In the genomic region with DNA sequence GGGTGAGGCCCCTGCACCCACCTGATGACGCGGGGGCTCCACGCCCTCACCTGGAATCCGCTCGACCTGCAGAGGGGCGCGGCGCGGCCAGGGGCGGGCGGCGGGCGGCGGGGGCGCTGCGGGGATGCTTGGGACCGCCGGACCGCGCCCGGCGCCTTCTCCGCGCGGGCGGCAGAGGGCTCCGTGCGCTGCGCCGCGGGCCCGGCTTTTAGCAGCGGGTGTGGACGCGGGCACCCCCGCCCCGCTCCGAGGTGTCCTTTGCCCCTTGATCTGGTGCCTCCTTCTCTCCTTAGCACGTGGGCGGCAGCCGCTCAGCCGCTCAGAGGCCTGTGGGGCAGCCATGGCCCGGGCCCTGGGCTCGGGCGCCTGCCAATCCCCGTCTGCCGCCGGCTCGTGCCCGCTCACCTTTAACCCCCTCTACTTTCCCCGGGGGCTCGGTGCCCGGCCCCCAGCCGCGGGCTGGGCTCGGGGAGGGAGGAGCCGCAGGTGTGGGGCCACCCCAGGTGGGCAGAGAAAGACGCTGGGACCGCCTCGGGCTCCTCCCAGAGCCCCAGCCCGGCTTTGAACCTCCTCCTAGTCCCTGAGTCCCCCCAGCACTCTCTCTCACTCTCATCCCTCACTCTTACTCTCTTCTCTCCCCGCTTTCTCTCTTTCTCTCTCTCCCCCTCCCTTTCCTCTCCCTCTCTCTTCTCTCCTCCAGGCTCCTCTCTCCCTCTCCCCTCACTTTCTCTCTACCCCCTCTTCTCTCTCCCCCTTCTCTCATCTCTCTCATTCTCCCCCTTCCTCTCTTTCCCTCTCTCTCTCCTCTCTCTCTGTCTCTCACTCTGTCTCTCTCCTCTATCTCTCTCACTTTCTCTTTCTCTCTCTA, we compare ENCODE assay signal across 8 cellular contexts. TPM values are rescaled to one million over a fixed set of nuclear protein-coding genes. Genes with fewer than 3 reads are reported as not detected.
DNase-seq lines count a peak whose midpoint lies in the region; ATAC-seq and TF ChIP-seq lines count a peak whose summit lies in the region.

No MANE protein-coding gene starts in this region.

- H3K36me3 ChIP-seq in HUES48 (ENCODE audit: control insufficient read depth, insufficient read depth, low read length) (no peaks in the 10 kb centered on the region), psoas muscle (ENCODE audit: insufficient read depth in 1 of 2, low read depth in 1 of 2) (no peaks in the 10 kb centered on the region)

- H3K4me3 ChIP-seq in HUES48 (ENCODE audit: low read depth, low read length): peak overlapping the region; percentile 69
- peak overlapping the region; percentile 34 for H3K4me3 ChIP-seq in fibroblast of villous mesenchyme (ENCODE audit: low read depth, low read length)
- H3K4me3 ChIP-seq in psoas muscle: peak overlapping the region; percentile 64

- no peaks in the 10 kb centered on the region for H3K36me3 Mint-ChIP-seq in activated CD4-positive, alpha-beta memory T cell treated with anti-CD3 and anti-CD28 coated beads, Interleukin-2, amount 10 ng/mL, durations not matched to agents 7 days and 5 days (ENCODE audit: low read depth)

- intact Hi-C loops in psoas muscle (cut with DNase I): no loop called here

- TF ChIP-seq CTCF in fibroblast of villous mesenchyme (IDR thresholded peaks at IDR 0.05; ENCODE audit: insufficient read depth, low read depth, low read length): no peak
- peak; percentile 12 for TF ChIP-seq CTCF in psoas muscle (IDR thresholded peaks at IDR 0.05)

- peaks cover 7% of the 10 kb centered on the region for H3K4me1 Mint-ChIP-seq in activated CD4-positive, alpha-beta memory T cell treated with anti-CD3 and anti-CD28 coated beads, Interleukin-2, amount 10 ng/mL, durations not matched to agents 7 days and 5 days

- peak overlapping the region; percentile 18; the same call in 1 of the 2 replicates for H3K9ac ChIP-seq in HUES48 (ENCODE audit: low read depth, low read length)

- ATAC-seq in psoas muscle (peak; percentile 64 to 82 (median 77)), GM19351 (IDR thresholded peaks at IDR 0.05; ENCODE audit: unreplicated experiment) (no peak), HG03439 (IDR thresholded peaks at IDR 0.05; ENCODE audit: unreplicated experiment) (no peak)

- peak; percentile 52 for DNase-seq in AG08396 (ENCODE audit: low spot score)
- DNase-seq in activated CD4-positive, alpha-beta memory T cell treated with anti-CD3 and anti-CD28 coated beads, Interleukin-2, amount 10 ng/mL, durations not matched to agents 7 days and 5 days: peak; percentile 22
- DNase-seq in fibroblast of villous mesenchyme (ENCODE audit: low read depth): no peak
- DNase-seq in psoas muscle: peak in 1 of 2 donors; percentile 25
- DNase-seq in SK-N-DZ (ENCODE audit: low spot score): no peak

- H3K27ac ChIP-seq in HUES48 (ENCODE audit: low read depth, low read length) (no peak overlapping the region), psoas muscle (no peak overlapping the region)

- H3K9me3 Mint-ChIP-seq in activated CD4-positive, alpha-beta memory T cell treated with anti-CD3 and anti-CD28 coated beads, Interleukin-2, amount 10 ng/mL, durations not matched to agents 7 days and 5 days: no peaks in the 10 kb centered on the region

- peaks cover 63% of the 10 kb centered on the region for H3K27me3 Mint-ChIP-seq in activated CD4-positive, alpha-beta memory T cell treated with anti-CD3 and anti-CD28 coated beads, Interleukin-2, amount 10 ng/mL, durations not matched to agents 7 days and 5 days

- POLR2A ChIA-PET in activated CD4-positive, alpha-beta memory T cell treated with anti-CD3 and anti-CD28 coated beads, Interleukin-2, amount 10 ng/mL, durations not matched to agents 7 days and 5 days (lab: Charles Lee): no interaction called here

- H3K27me3 ChIP-seq in HUES48 (ENCODE audit: control insufficient read depth, insufficient read depth, low read length) (peaks cover 32% of the 10 kb centered on the region), psoas muscle (ENCODE audit: insufficient read depth in 3 of 3, low read length in 2 of 3) (peaks cover 0 to 38% (median 16%) of the 10 kb centered on the region in 3 donors)

- no peak overlapping the region for H3K4me3 Mint-ChIP-seq in activated CD4-positive, alpha-beta memory T cell treated with anti-CD3 and anti-CD28 coated beads, Interleukin-2, amount 10 ng/mL, durations not matched to agents 7 days and 5 days

- H3K4me1 ChIP-seq in HUES48 (ENCODE audit: control insufficient read depth, insufficient read depth, low read length) (0 out of 2 replicates have a peak, but pooled peaks cover 2% of the 10 kb centered on the region), psoas muscle (no peaks in the 10 kb centered on the region)

- 1 to 2% (median 2%) methylated on average over 32 to 62 of the region's 62 CpGs for WGBS in psoas muscle, 3 donors

- no peak overlapping the region for H3K27ac Mint-ChIP-seq in activated CD4-positive, alpha-beta memory T cell treated with anti-CD3 and anti-CD28 coated beads, Interleukin-2, amount 10 ng/mL, durations not matched to agents 7 days and 5 days

- CTCF ChIA-PET in activated CD4-positive, alpha-beta memory T cell treated with anti-CD3 and anti-CD28 coated beads, Interleukin-2, amount 10 ng/mL, durations not matched to agents 7 days and 5 days (lab: Charles Lee): interaction anchor here (0.9 kb wide), 1 partner anchor 87 kb away, joined by 3 read pairs; no protein-coding TSS in a partner anchor

- no peaks in the 10 kb centered on the region for H3K9me3 ChIP-seq in HUES48 (ENCODE audit: control insufficient read depth, insufficient read depth, low read length)
- H3K9me3 ChIP-seq in psoas muscle: no peaks in the 10 kb centered on the region

RNA-seq across cellular contexts. Expression of a gene that starts 19.7 kb away (rescaled TPM):
- under 1 TPM; 0.33 to 0.40 TPM for total RNA-seq in activated CD4-positive, alpha-beta memory T cell treated with anti-CD3 and anti-CD28 coated beads, Interleukin-2, amount 10 ng/mL, durations not matched to agents 7 days and 5 days
- total RNA-seq in fibroblast of villous mesenchyme (3.0 and 4.2 TPM in 2 replicates), psoas muscle (1 to 10 TPM in 1 of 4 donors, under 1 TPM in 3; 0.18 to 1.1 (median 0.72) TPM)
- under 1 TPM; 0.29 to 0.72 (median 0.42) TPM for polyA plus RNA-seq in psoas muscle
- 7.9 and 12.0 TPM in 2 replicates for polyA plus RNA-seq in SK-N-DZ (2014; cell fraction: cytosol; rRNA removed)
- 5.2 and 10.8 TPM in 2 replicates for polyA plus RNA-seq in SK-N-DZ (2014; cell fraction: nucleus; rRNA removed)

RNA-seq across cellular contexts. Expression of a gene that starts 23.6 kb away (rescaled TPM):
- not detected for total RNA-seq in activated CD4-positive, alpha-beta memory T cell treated with anti-CD3 and anti-CD28 coated beads, Interleukin-2, amount 10 ng/mL, durations not matched to agents 7 days and 5 days
- total RNA-seq in fibroblast of villous mesenchyme (not detected in 2 replicates), psoas muscle (10 to 100 TPM; 16.3 to 65.2 (median 27.6) TPM)
- 10 to 100 TPM; 11.1 to 43.6 (median 14.1) TPM for polyA plus RNA-seq in psoas muscle
- polyA plus RNA-seq in SK-N-DZ (2014; cell fraction: cytosol; rRNA removed): not detected in 2 replicates
- not detected in 2 replicates for polyA plus RNA-seq in SK-N-DZ (2014; cell fraction: nucleus; rRNA removed)

RNA-seq across cellular contexts. Expression of a gene that starts 35.3 kb away (rescaled TPM):
- total RNA-seq in activated CD4-positive, alpha-beta memory T cell treated with anti-CD3 and anti-CD28 coated beads, Interleukin-2, amount 10 ng/mL, durations not matched to agents 7 days and 5 days: 1 to 10 TPM; 5.9 to 6.4 TPM
- 2.3 and 3.0 TPM in 2 replicates for total RNA-seq in fibroblast of villous mesenchyme
- 10 to 100 TPM in 2 of 4 donors, 1 to 10 TPM in 2; 8.7 to 13.9 (median 10.6) TPM for total RNA-seq in psoas muscle
- polyA plus RNA-seq in psoas muscle: 1 to 10 TPM; 4.3 to 9.8 (median 8.3) TPM
- 1.4 and 2.0 TPM in 2 replicates for polyA plus RNA-seq in SK-N-DZ (2014; cell fraction: cytosol; rRNA removed)
- 1.1 and 2.0 TPM in 2 replicates for polyA plus RNA-seq in SK-N-DZ (2014; cell fraction: nucleus; rRNA removed)

RNA-seq across cellular contexts. Expression of a gene that starts 35.4 kb away (rescaled TPM):
- 10 to 100 TPM; 57.0 to 57.2 TPM for total RNA-seq in activated CD4-positive, alpha-beta memory T cell treated with anti-CD3 and anti-CD28 coated beads, Interleukin-2, amount 10 ng/mL, durations not matched to agents 7 days and 5 days
- total RNA-seq in fibroblast of villous mesenchyme: 38.0 and 39.7 TPM in 2 replicates
- 10 to 100 TPM; 50.4 to 96.2 (median 83.4) TPM for total RNA-seq in psoas muscle
- 100 to 1,000 TPM; 106 to 155 (median 149) TPM for polyA plus RNA-seq in psoas muscle
- 54.7 and 61.5 TPM in 2 replicates for polyA plus RNA-seq in SK-N-DZ (2014; cell fraction: cytosol; rRNA removed)
- polyA plus RNA-seq in SK-N-DZ (2014; cell fraction: nucleus; rRNA removed): 31.6 and 34.5 TPM in 2 replicates

Comparison
In these comparisons a context has a peak if more than half of its experiments do, and no peak if none do; other contexts are left out.
1. DNase-seq: peak in AG08396 (single experiment) and activated CD4-positive, alpha-beta memory T cell treated with anti-CD3 and anti-CD28 coated beads, Interleukin-2, amount 10 ng/mL, durations not matched to agents 7 days and 5 days (single experiment); none in fibroblast of villous mesenchyme (single experiment) and SK-N-DZ (single experiment).
2. ATAC-seq: peak in psoas muscle (4 of 4); none in GM19351 (single experiment) and HG03439 (single experiment).
3. RNA of a gene that starts 23.6 kb away (total RNA-seq): 16.3 to 65.2 TPM in psoas muscle; not detected in activated CD4-positive, alpha-beta memory T cell treated with anti-CD3 and anti-CD28 coated beads, Interleukin-2, amount 10 ng/mL, durations not matched to agents 7 days and 5 days and not detected in fibroblast of villous mesenchyme; every median in the first group is over 10 times any median in the second.
4. Peak in every context shown above with its lines, with median percentiles within 50 percentile points of each other: H3K4me3 ChIP-seq.